ENCODE assay signal across 28 cellular contexts in the genomic region with DNA sequence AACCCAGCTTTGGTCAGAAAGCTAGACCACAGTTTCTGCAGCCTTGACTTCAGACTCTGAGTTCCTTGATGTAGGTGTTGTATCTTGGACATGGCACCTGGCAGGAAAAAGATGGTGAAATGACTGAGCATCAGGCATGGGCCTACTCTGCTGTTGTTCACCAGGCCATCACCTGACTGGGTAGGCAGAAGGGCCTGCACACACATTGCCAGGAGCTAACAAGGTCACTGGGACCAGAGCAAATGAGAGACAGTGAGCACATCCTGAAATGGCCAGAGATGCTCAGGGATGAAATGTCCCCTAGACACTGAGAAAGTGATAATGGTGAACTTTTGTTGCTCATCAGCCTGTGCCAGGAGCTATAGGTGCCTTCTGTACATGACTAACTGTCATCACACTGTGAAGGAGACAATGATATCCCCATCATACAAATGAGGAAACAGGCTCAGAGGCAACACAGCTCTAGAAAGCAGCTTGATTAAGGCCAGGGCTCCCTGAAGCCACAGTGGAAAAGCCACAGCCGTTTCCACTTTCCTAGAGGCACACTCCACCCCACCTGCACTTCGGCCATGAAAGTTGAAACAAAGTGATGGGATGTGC.
"Had no signal": no experiment of that assay in that cellular context is flagged by ENCODE, and none has a peak within 500 bp of the region (broad histone marks: within the 10 kb centered on the region; RNA-seq: fewer than 3 reads in every experiment).

No MANE protein-coding gene starts in this region.

- H3K27me3 Mint-ChIP-seq: activated naive CD4-positive, alpha-beta T cell treated with anti-CD3 and anti-CD28 coated beads, Interleukin-2, amount 50 U/mL, for 24 hours; effector memory CD8-positive, alpha-beta T cell; progenitor cell of endocrine pancreas had no signal

- H3K4me3 ChIP-seq: adrenal gland, ascending aorta, hepatocyte, left lung, lung, sigmoid colon, smooth muscle cell, thyroid gland had no signal

- H3K27me3 ChIP-seq: adrenal gland, ascending aorta, brain microvascular endothelial cell, hepatocyte, left lung, sigmoid colon, thyroid gland had no signal

- ATAC-seq: effector memory CD8-positive, alpha-beta T cell; esophagus mucosa; left lung had no signal

- H2AFZ ChIP-seq: hepatocyte had no signal

- H3K4me2 ChIP-seq: hepatocyte had no signal

- H3K9me3 ChIP-seq: adrenal gland, ascending aorta, left lung, sigmoid colon, thyroid gland had no signal

- H3K4me3 Mint-ChIP-seq: activated naive CD4-positive, alpha-beta T cell treated with anti-CD3 and anti-CD28 coated beads, Interleukin-2, amount 50 U/mL, for 24 hours; activated T-helper 1 cell treated with anti-CD3 and anti-CD28 coated beads, Interleukin-12 subunit alpha, Interleukin-12 subunit beta, Interleukin-2, Interleukin-4 antibody, amounts not matched to agents 30 ng/mL and 10 ng/mL and 1 ng/mL, durations not matched to agents 14 hours and 24 hours and 36 hours; effector memory CD8-positive, alpha-beta T cell; mesothelial cell of epicardium; natural killer cell had no signal

- H3K36me3 Mint-ChIP-seq: activated naive CD4-positive, alpha-beta T cell treated with anti-CD3 and anti-CD28 coated beads, Interleukin-2, amount 50 U/mL, for 24 hours; mesothelial cell of epicardium; natural killer cell had no signal

- H3K9me3 Mint-ChIP-seq: activated naive CD4-positive, alpha-beta T cell treated with anti-CD3 and anti-CD28 coated beads, Interleukin-2, amount 50 U/mL, for 24 hours; natural killer cell had no signal

- H3K27ac ChIP-seq: adrenal gland, ascending aorta, brain microvascular endothelial cell, hepatocyte, left lung, sigmoid colon, thyroid gland, WERI-Rb-1 had no signal

- DNase-seq: activated CD4-positive, CD25-positive, alpha-beta regulatory T cell treated with anti-CD3 and anti-CD28 coated beads, Interleukin-2, amount 50 U/mL, for 72 hours; activated gamma-delta T cell treated with Interleukin-2 at 50 U/mL for 16 hours; adrenal gland; brain microvascular endothelial cell; central memory CD4-positive, alpha-beta T cell; effector memory CD8-positive, alpha-beta T cell; glutamatergic neuron; kidney glomerular epithelial cell; left lung; natural killer cell; retina; sigmoid colon; stimulated activated CD4-positive, alpha-beta T cell treated with anti-CD3 and anti-CD28 coated beads, Interleukin-15, amount 100 ng/mL, for 24 hours; stimulated activated naive CD4-positive, alpha-beta T cell treated with Interleukin-2 at 50 U/mL for 16 hours; substantia nigra; thyroid gland; WERI-Rb-1 had no signal

- H3K27ac Mint-ChIP-seq: activated naive CD4-positive, alpha-beta T cell treated with anti-CD3 and anti-CD28 coated beads, Interleukin-2, amount 50 U/mL, for 24 hours; activated T-helper 1 cell treated with anti-CD3 and anti-CD28 coated beads, Interleukin-12 subunit alpha, Interleukin-12 subunit beta, Interleukin-2, Interleukin-4 antibody, amounts not matched to agents 30 ng/mL and 10 ng/mL and 1 ng/mL, durations not matched to agents 14 hours and 24 hours and 36 hours; effector memory CD8-positive, alpha-beta T cell; mesothelial cell of epicardium; progenitor cell of endocrine pancreas had no signal

- H3K4me1 ChIP-seq: adrenal gland, left lung, thyroid gland had no signal

- FAIRE-seq: endothelial cell of umbilical vein, frontal cortex had no signal

- H3K36me3 ChIP-seq: adrenal gland, ascending aorta, brain microvascular endothelial cell, left lung, sigmoid colon, thyroid gland, WERI-Rb-1 had no signal
